ENCODE assay signal across 31 cellular contexts in the genomic region with DNA sequence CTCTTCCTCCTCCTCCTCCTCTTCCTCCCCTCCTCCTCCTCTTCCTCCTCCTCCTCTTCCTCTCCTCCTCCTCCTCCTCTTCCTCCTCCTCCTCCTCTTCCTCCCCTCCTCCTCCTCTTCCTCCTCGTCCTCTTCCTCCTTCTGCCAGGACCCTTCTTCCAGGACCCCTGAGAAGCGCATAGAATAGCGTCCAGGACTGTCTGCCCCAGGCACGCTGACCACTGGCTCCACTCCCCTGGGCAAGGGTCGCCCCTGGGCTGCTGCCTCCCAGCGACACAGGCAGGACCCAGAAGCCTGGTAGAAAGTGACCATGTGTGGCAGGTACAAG. TPM values are rescaled to one million over a fixed set of nuclear protein-coding genes. Genes with fewer than 3 reads are reported as not detected.
"Had no signal": no experiment of that assay in that cellular context is flagged by ENCODE, and none has a peak within 500 bp of the region (broad histone marks: within the 10 kb centered on the region; RNA-seq: fewer than 3 reads in every experiment).

No MANE protein-coding gene starts in this region.

- H3K4me3 Mint-ChIP-seq: activated B cell treated with CpG ODN at 0.5 μM for 24 hours; activated CD4-positive, alpha-beta memory T cell treated with anti-CD3 and anti-CD28 coated beads, Interleukin-2, amount 10 ng/mL, durations not matched to agents 7 days and 5 days; activated naive CD4-positive, alpha-beta T cell treated with anti-CD3 and anti-CD28 coated beads for 36 hours; activated T-cell treated with anti-CD3 and anti-CD28 coated beads, Interleukin-2, amount 50 U/mL, for 24 hours; T-cell had no signal

- FAIRE-seq: astrocyte had no signal

- H3K27ac Mint-ChIP-seq: activated B cell treated with CpG ODN at 0.5 μM for 24 hours; activated CD4-positive, alpha-beta memory T cell treated with anti-CD3 and anti-CD28 coated beads, Interleukin-2, amount 10 ng/mL, durations not matched to agents 7 days and 5 days; activated naive CD4-positive, alpha-beta T cell treated with anti-CD3 and anti-CD28 coated beads for 36 hours; activated T-cell treated with anti-CD3 and anti-CD28 coated beads, Interleukin-2, amount 50 U/mL, for 24 hours; T-cell had no signal

- DNase-seq: activated B cell treated with CpG ODN at 0.5 μM for 24 hours; activated CD4-positive, alpha-beta memory T cell treated with anti-CD3 and anti-CD28 coated beads, Interleukin-2, amount 10 ng/mL, durations not matched to agents 7 days and 5 days; activated CD4-positive, alpha-beta T cell treated with anti-CD3 and anti-CD28 coated beads for 48 hours; activated CD4-positive, CD25-positive, alpha-beta regulatory T cell treated with anti-CD3 and anti-CD28 coated beads, Interleukin-2, amount 50 U/mL, for 72 hours; activated CD8-positive, alpha-beta memory T cell treated with anti-CD3 and anti-CD28 coated beads for 24 hours; activated gamma-delta T cell treated with Interleukin-2 at 50 U/mL for 16 hours; activated naive CD4-positive, alpha-beta T cell treated with anti-CD3 and anti-CD28 coated beads for 36 hours; activated T-cell treated with anti-CD3 and anti-CD28 coated beads, Interleukin-2, amount 50 U/mL, for 24 hours; adrenal gland; body of pancreas; NCI-H1105; NCI-H1417 treated with DMSO at 0.1 percent for 48 hours; NCI-H187 treated with DMSO at 0.1 percent for 48 hours; NCI-H2081; NCI-H2171 treated with DMSO at 0.1 percent for 48 hours; NCI-H2227 treated with DMSO at 0.1 percent for 48 hours; NCI-H446 treated with DMSO at 0.1 percent for 48 hours; NCI-H524; NCI-H69; SIG-M5; T-cell; T-helper 2 cell; T-helper 9 cell had no signal

- H3K4me1 Mint-ChIP-seq: activated B cell treated with CpG ODN at 0.5 μM for 24 hours; activated CD4-positive, alpha-beta memory T cell treated with anti-CD3 and anti-CD28 coated beads, Interleukin-2, amount 10 ng/mL, durations not matched to agents 7 days and 5 days; T-cell had no signal

- H3K36me3 Mint-ChIP-seq: activated naive CD4-positive, alpha-beta T cell treated with anti-CD3 and anti-CD28 coated beads, Interleukin-2, amount 50 U/mL, for 72 hours; T-cell had no signal

- H3K9me3 Mint-ChIP-seq: activated B cell treated with CpG ODN at 0.5 μM for 24 hours; activated CD4-positive, alpha-beta memory T cell treated with anti-CD3 and anti-CD28 coated beads, Interleukin-2, amount 10 ng/mL, durations not matched to agents 7 days and 5 days; activated naive CD4-positive, alpha-beta T cell treated with anti-CD3 and anti-CD28 coated beads for 36 hours; activated naive CD4-positive, alpha-beta T cell treated with anti-CD3 and anti-CD28 coated beads, Interleukin-2, amount 50 U/mL, for 72 hours; activated T-cell treated with anti-CD3 and anti-CD28 coated beads, Interleukin-2, amount 50 U/mL, for 24 hours; T-cell had no signal

- ATAC-seq: activated naive CD4-positive, alpha-beta T cell treated with anti-CD3 and anti-CD28 coated beads, Interleukin-2, amount 50 U/mL, for 72 hours; body of pancreas; Panc1; T-cell had no signal

RNA-seq across cellular contexts. Expression of a gene that starts 42.4 kb away (rescaled TPM):
- total RNA-seq: activated B cell treated with CpG ODN at 0.5 μM for 24 hours; activated CD4-positive, alpha-beta memory T cell treated with anti-CD3 and anti-CD28 coated beads, Interleukin-2, amount 10 ng/mL, durations not matched to agents 7 days and 5 days; activated naive CD4-positive, alpha-beta T cell treated with anti-CD3 and anti-CD28 coated beads for 36 hours; activated naive CD4-positive, alpha-beta T cell treated with anti-CD3 and anti-CD28 coated beads, Interleukin-2, amount 50 U/mL, for 72 hours; adrenal gland; astrocyte; body of pancreas; breast epithelium; cardiac septum; MCF 10A; RPMI7951; SK-MEL-5; T-cell had no signal
